Comparison of ENCODE assay signal across 8 cellular contexts in genomic region chr12:95859344-95859816, GRCh38.
A peak's percentile ranks its signal among the peaks of the same experiment; 100 is the strongest.
DNase-seq lines count a peak whose midpoint lies in the region; ATAC-seq and TF ChIP-seq lines count a peak whose summit lies in the region.

No MANE protein-coding gene starts in this region.

- H3K9me3 Mint-ChIP-seq in stimulated activated effector memory CD8-positive, alpha-beta T cell treated with anti-CD3 and anti-CD28 coated beads, Interleukin-12 subunit alpha, Interleukin-12 subunit beta, amount 100 ng/mL, for 72 hours = no peaks in the 10 kb centered on the region

- H3K27ac Mint-ChIP-seq in stimulated activated effector memory CD8-positive, alpha-beta T cell treated with anti-CD3 and anti-CD28 coated beads, Interleukin-12 subunit alpha, Interleukin-12 subunit beta, amount 100 ng/mL, for 72 hours = no peak overlapping the region

- peaks cover 41% of the 10 kb centered on the region for H3K36me3 Mint-ChIP-seq in stimulated activated effector memory CD8-positive, alpha-beta T cell treated with anti-CD3 and anti-CD28 coated beads, Interleukin-12 subunit alpha, Interleukin-12 subunit beta, amount 100 ng/mL, for 72 hours

- DNase-seq in AG08395 (ENCODE audit: low spot score) (peak; percentile 5), LoVo (ENCODE audit: low spot score) (peak; percentile 15), midbrain (lab: John Stamatoyannopoulos, UW) (no peak)
- peak; percentile 41 to 45 for DNase-seq in activated T-cell treated with anti-CD3 and anti-CD28 coated beads, Interleukin-2, amount 50 U/mL, for 48 hours
- DNase-seq in stimulated activated effector memory CD8-positive, alpha-beta T cell treated with anti-CD3 and anti-CD28 coated beads, Interleukin-12 subunit alpha, Interleukin-12 subunit beta, amount 100 ng/mL, for 72 hours (ENCODE audit: low spot score in 2 of 2) = peak in 1 of 2 donors; percentile 63

- peak overlapping the region; percentile 74 for H3K4me3 ChIP-seq in iPS-18c (ENCODE audit: insufficient read depth, low read depth, low read length)

- TF ChIP-seq POLR2A in GM18505 (IDR thresholded peaks at IDR 0.05; ENCODE audit: borderline replicate concordance, extremely low read depth, insufficient read depth, insufficient read length) = no peak

- H3K4me1 Mint-ChIP-seq in stimulated activated effector memory CD8-positive, alpha-beta T cell treated with anti-CD3 and anti-CD28 coated beads, Interleukin-12 subunit alpha, Interleukin-12 subunit beta, amount 100 ng/mL, for 72 hours = peaks cover 8% of the 10 kb centered on the region

- ATAC-seq in GM18505 (IDR thresholded peaks at IDR 0.05; ENCODE audit: unreplicated experiment) = peak; percentile 12
- ATAC-seq in stimulated activated effector memory CD8-positive, alpha-beta T cell treated with anti-CD3 and anti-CD28 coated beads, Interleukin-12 subunit alpha, Interleukin-12 subunit beta, amount 100 ng/mL, for 72 hours = peak; percentile 47
- ATAC-seq in HG02798 (IDR thresholded peaks at IDR 0.05; ENCODE audit: poor library complexity, unreplicated experiment) = no peak

- H3K4me3 Mint-ChIP-seq in stimulated activated effector memory CD8-positive, alpha-beta T cell treated with anti-CD3 and anti-CD28 coated beads, Interleukin-12 subunit alpha, Interleukin-12 subunit beta, amount 100 ng/mL, for 72 hours = no peak overlapping the region

- no peaks in the 10 kb centered on the region for H3K9me3 ChIP-seq in iPS-18c (ENCODE audit: control insufficient read depth, insufficient read depth, low read length)
